In the genomic region with DNA sequence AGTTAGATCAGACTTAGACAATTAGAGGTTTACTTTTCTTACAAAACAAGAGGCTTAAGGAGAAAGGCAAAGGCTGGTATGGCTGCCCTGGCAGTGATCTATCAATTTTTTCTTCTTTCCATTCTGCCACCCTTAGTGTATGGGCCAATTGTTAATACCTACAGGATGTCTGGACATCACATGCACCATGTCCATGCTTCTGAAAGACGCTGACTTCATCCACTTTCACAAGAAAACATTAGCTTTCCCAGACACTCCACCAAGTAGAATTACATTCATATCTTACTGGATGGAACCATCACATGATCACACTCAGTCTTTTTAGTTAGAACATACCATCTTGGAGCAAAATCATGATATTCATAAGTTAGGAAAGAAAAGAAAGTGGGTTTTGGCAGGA, we compare ENCODE assay signal across 19 cellular contexts.
"Had no signal": no experiment of that assay in that cellular context is flagged by ENCODE, and none has a peak within 500 bp of the region (broad histone marks: within the 10 kb centered on the region; RNA-seq: fewer than 3 reads in every experiment).

No MANE protein-coding gene starts in this region.

- H3K9me3 ChIP-seq: mucosa of descending colon had no signal

- H3K36me3 Mint-ChIP-seq: naive B cell; naive thymus-derived CD8-positive, alpha-beta T cell had no signal

- H3K27ac Mint-ChIP-seq: naive B cell; naive thymus-derived CD8-positive, alpha-beta T cell had no signal

- H3K27ac ChIP-seq: coronary artery, dorsolateral prefrontal cortex, esophagus muscularis mucosa, gastroesophageal sphincter, heart left ventricle, left lung, lower lobe of right lung had no signal

- H3K36me3 ChIP-seq: esophagus muscularis mucosa, gastroesophageal sphincter, left lung, lower lobe of right lung had no signal

- H3K4me1 ChIP-seq: esophagus muscularis mucosa, gastroesophageal sphincter, heart left ventricle, left lung, lower lobe of right lung had no signal

- H3K27me3 ChIP-seq: dorsolateral prefrontal cortex, esophagus muscularis mucosa, gastroesophageal sphincter, heart left ventricle, left lung had no signal

- H3K4me3 Mint-ChIP-seq: mesothelial cell of epicardium; naive B cell; naive thymus-derived CD8-positive, alpha-beta T cell had no signal

- H3K27me3 Mint-ChIP-seq: naive B cell had no signal

- DNase-seq: dermis blood vessel endothelial cell; dorsolateral prefrontal cortex; effector CD4-positive, alpha-beta T cell; effector memory CD4-positive, alpha-beta T cell; foreskin fibroblast; heart left ventricle; hippocampal formation; left cardiac atrium; left lung; left ventricle myocardium superior; lower lobe of right lung; mesenchymal stem cell; mucosa of descending colon; naive B cell; naive thymus-derived CD8-positive, alpha-beta T cell had no signal

- H3K4me1 Mint-ChIP-seq: mesothelial cell of epicardium; naive B cell; naive thymus-derived CD8-positive, alpha-beta T cell had no signal

- H3K4me3 ChIP-seq: coronary artery, dorsolateral prefrontal cortex, esophagus muscularis mucosa, gastroesophageal sphincter, heart left ventricle, left lung, lower lobe of right lung, mucosa of descending colon had no signal
